In genomic region chr22:49976439-49977175, GRCh38 we compare ENCODE assay signal across 10 cellular contexts. TPM values are rescaled to one million over a fixed set of nuclear protein-coding genes. Genes with fewer than 3 reads are reported as not detected.
DNase-seq lines count a peak whose midpoint lies in the region; ATAC-seq, FAIRE-seq and TF ChIP-seq lines count a peak whose summit lies in the region.
"Had no signal": no experiment of that assay in that cellular context is flagged by ENCODE, and none has a peak within 500 bp of the region (broad histone marks: within the 10 kb centered on the region; RNA-seq: fewer than 3 reads in every experiment).

No MANE protein-coding gene starts in this region.

- peak in 1 of 2 experiments; percentile 67; a peak in 1 of 4 replicates for TF ChIP-seq EP300 in GM12878 (IDR thresholded peaks at IDR 0.05; ENCODE audit: borderline replicate concordance in 1 of 2, control insufficient read depth in 1 of 2, low read depth in 2 of 2, low read length in 2 of 2)

- intact Hi-C loops in GM12878 (cut with micrococcal nuclease; ENCODE audit: unreplicated experiment), result no loop called here
- intact Hi-C loops in testis (cut with DNase I; ENCODE audit: low total_unique reads), result no loop called here

- H3K4me3 ChIP-seq in GM12878, result no peak overlapping the region
- H3K4me3 ChIP-seq in testis, result no peak overlapping the region
- H3K4me3 ChIP-seq: skin epidermis had no signal

- no peak overlapping the region for H3K4me2 ChIP-seq in GM12878 (ENCODE audit: control insufficient read depth, insufficient read depth)

- no peak overlapping the region for H3K9ac ChIP-seq in GM12878 (ENCODE audit: control insufficient read depth, insufficient read depth, low read length)

- H3K4me1 ChIP-seq in GM12878 (ENCODE audit: control insufficient read depth, insufficient read depth, low read length) (peaks cover 13% of the 10 kb centered on the region), testis (peaks cover 4% of the 10 kb centered on the region)

- 14% methylated on average over 15 of the region's 15 CpGs for WGBS in GM12878 (ENCODE audit: insufficient coverage, insufficient replicate concordance, low lambda C conversion rate, missing lambda C conversion rate)
- 61 to 68% methylated on average over 15 of the region's 15 CpGs for WGBS in testis, 2 donors

- DNase-seq in GM12878 (ENCODE audit: low read depth, low spot score), result peak; percentile 67
- DNase-seq in stimulated activated naive CD8-positive, alpha-beta T cell treated with anti-CD3 and anti-CD28 coated beads, Interleukin-15, Interleukin-2, amounts not matched to agents 100 U/mL and 50 U/mL, for 24 hours, result peak; percentile 63
- no peak for DNase-seq in testis
- DNase-seq in islet precursor cell, result no peak

- H3K27me3 ChIP-seq in GM12878 (replicated peaks in 1 of 2; ENCODE audit: control insufficient read depth in 2 of 2, insufficient read depth in 2 of 2, low read length in 1 of 2), result no peaks in the 10 kb centered on the region
- H3K27me3 ChIP-seq in testis, result no peaks in the 10 kb centered on the region

- POLR2A ChIA-PET in GM12878 (lab: Charles Lee), result interaction anchor here (0.7 to 1.8 kb wide), 3 partner anchors 9 to 42 kb away, joined by 3 to 8 read pairs (median 6); no protein-coding TSS in a partner anchor

- CTCF ChIA-PET in GM12878 (lab: Yijun Ruan, JAX), result interaction anchor here (0.8 to 2.5 kb wide), 5 partner anchors 10 to 45 kb away, joined by 3 to 7 read pairs (median 4); no protein-coding TSS in a partner anchor

- H3K9me3 ChIP-seq in GM12878 (replicated peaks; ENCODE audit: control insufficient read depth, insufficient read depth, low read length), result no peaks in the 10 kb centered on the region; the same call in 2 of the 3 replicates
- H3K9me3 ChIP-seq in testis, result no peaks in the 10 kb centered on the region

- SMC1A ChIA-PET in GM12878 (lab: Charles Lee; ENCODE audit: uncharacterized antibody, unreplicated experiment), result interaction anchor here (1.2 to 1.8 kb wide), 2 partner anchors 10 to 28 kb away, joined by 3 to 5 read pairs; no protein-coding TSS in a partner anchor

- H2AFZ ChIP-seq in GM12878 (ENCODE audit: control insufficient read depth, low read depth, low read length), result no peak overlapping the region; the same call in 1 of the 2 replicates

- TF ChIP-seq RAD21 in GM12878 (IDR thresholded peaks at IDR 0.05; ENCODE audit: insufficient read depth, low read depth, low read length), result no peak

- TF ChIP-seq CTCF in GM12878 (IDR thresholded peaks at IDR 0.05 in 2 of 3, conservative IDR thresholded peaks at IDR 0.05 in 1 of 3; ENCODE audit: control insufficient read depth in 2 of 3, extremely low read depth in 1 of 3, insufficient read depth in 1 of 3, low read depth in 3 of 3, low read length in 3 of 3) (no peak), testis (IDR thresholded peaks at IDR 0.05) (no peak)

- no TSS peak for BruUV-seq in GM12878 (replicated peaks; lab: Mats Ljungman, UMichigan)

- H3K36me3 ChIP-seq in GM12878 (ENCODE audit: control insufficient read depth in 2 of 2, insufficient read depth in 2 of 2, low read length in 1 of 2) (no peaks in the 10 kb centered on the region), testis (ENCODE audit: low read depth, missing control alignments) (no peaks in the 10 kb centered on the region)

- H4K20me1 ChIP-seq in GM12878 (ENCODE audit: control insufficient read depth, insufficient read depth), result no peaks in the 10 kb centered on the region

- ATAC-seq in GM21423 (IDR thresholded peaks at IDR 0.05; ENCODE audit: unreplicated experiment), result peak; percentile 35
- ATAC-seq in SK-N-SH treated with all-trans-retinoic acid at 6 μM for 48 hours, result peak; percentile 45
- ATAC-seq in GM12878, result peak; percentile 62
- ATAC-seq in stimulated activated naive CD8-positive, alpha-beta T cell treated with anti-CD3 and anti-CD28 coated beads, Interleukin-15, Interleukin-2, amounts not matched to agents 100 U/mL and 50 U/mL, for 24 hours, result peak; percentile 65
- no peak for ATAC-seq in GM21390 (IDR thresholded peaks at IDR 0.05; ENCODE audit: unreplicated experiment)

- FAIRE-seq in GM12878 (lab: Jason Lieb, UNC), result peak; percentile 74

- RAD21 ChIA-PET in GM12878 (lab: Charles Lee; ENCODE audit: unreplicated experiment), result interaction anchor here (0.7 to 1.4 kb wide), 6 partner anchors 9 to 54 kb away, joined by 3 to 7 read pairs (median 4); no protein-coding TSS in a partner anchor

- in situ Hi-C loops in GM12878 (cut with MboI), result no loop called here

- TF ChIP-seq POLR2A in GM12878 (IDR thresholded peaks at IDR 0.05; ENCODE audit: low read depth, low read length), result no peak
- no peak for TF ChIP-seq POLR2A in testis (IDR thresholded peaks at IDR 0.05)

- H3K27ac ChIP-seq in GM12878 (ENCODE audit: control insufficient read depth, insufficient read depth) (no peak overlapping the region), testis (peak overlapping the region in 1 of 2 donors; percentile 51)

- H3K79me2 ChIP-seq in GM12878 (ENCODE audit: control insufficient read depth, insufficient read depth, low read length), result peaks cover 8% of the 10 kb centered on the region

RNA-seq across cellular contexts. Expression of gene PIM3, which starts 16.0 kb away (rescaled TPM):
- 27.8 and 36.0 TPM in 2 replicates for total RNA-seq in GM12878 (2013; cell fraction: nucleolus; rRNA removed)
- 44.7 and 51.8 TPM in 2 replicates for total RNA-seq in GM12878 (2014; rRNA removed)
- 11.0 and 11.9 TPM in 2 replicates for total RNA-seq in GM12878 (2014; rRNA removed; fragmentation: Illumina TruSeq; extraction: Trizol)
- 59.5 and 60.8 TPM in 2 replicates for total RNA-seq in GM12878 (2021)
- 6.5 TPM for polyA plus RNA-seq in GM12878 (2011; ENCODE audit: low read depth)
- polyA plus RNA-seq in GM12878 (2011; rRNA removed), result 8.6 and 12.4 TPM in 2 replicates
- polyA plus RNA-seq in GM12878 (2011; cell fraction: cytosol; rRNA removed), result 31.3 and 38.2 TPM in 2 replicates
- polyA plus RNA-seq in GM12878 (2011; cell fraction: nucleus; rRNA removed), result 84.4 and 94.5 TPM in 2 replicates
- polyA plus RNA-seq in GM12878 (2012), result 30.9 and 46.0 TPM in 2 replicates
- 2.2 and 6.2 TPM in 2 replicates for polyA plus RNA-seq in GM12878 (2014; fragmentation: Illumina TruSeq; extraction: Trizol)
- polyA plus RNA-seq in GM12878 (2014; fragmentation: Nextera tagmentation; extraction: Ambion mirVana), result 1 to 10 TPM in 1 of 2 experiments, under 1 TPM in 1; 0.31 to 1.5 TPM
- 57.0 and 57.8 TPM in 2 replicates for polyA plus RNA-seq in GM12878 (2014; rRNA removed)
- polyA plus RNA-seq in GM12878 (2016; fragmentation: Nextera tagmentation; extraction: Ambion mirVana), result 10 to 100 TPM; 12.4 to 34.3 TPM
- polyA minus RNA-seq in GM12878 (2011; rRNA and poly(A)+ RNA removed), result 3.9 and 14.1 TPM in 2 replicates
- 14.2 and 18.4 TPM in 2 replicates for polyA minus RNA-seq in GM12878 (2011; cell fraction: cytosol; rRNA and poly(A)+ RNA removed)
- polyA minus RNA-seq in GM12878 (2011; cell fraction: nucleus; rRNA and poly(A)+ RNA removed), result 22.6 and 39.2 TPM in 2 replicates
- total RNA-seq in testis, result 10 to 100 TPM; 68.2 to 89.9 TPM
- polyA plus RNA-seq in testis (ENCODE audit: insufficient read depth, low read depth, low replicate concordance), result 50.8 TPM

RNA-seq across cellular contexts. Expression of gene IL17REL, which starts 36.0 kb away (rescaled TPM):
- total RNA-seq in GM12878 (2013; cell fraction: nucleolus; rRNA removed), result 0.33 and 0.34 TPM in 2 replicates
- total RNA-seq in GM12878 (2014; rRNA removed) (not detected in 2 replicates), GM12878 (2014; rRNA removed; fragmentation: Illumina TruSeq; extraction: Trizol) (not detected in 2 replicates), GM12878 (2021) (not detected in 2 replicates), testis (under 1 TPM; 0.25 to 0.55 TPM)
- not detected for polyA plus RNA-seq in GM12878 (2011; ENCODE audit: low read depth)
- polyA plus RNA-seq in GM12878 (2011; rRNA removed) (0.03 TPM in 1 of 2 replicates, not detected in the other), GM12878 (2014; fragmentation: Illumina TruSeq; extraction: Trizol) (not detected in 2 replicates), GM12878 (2014; fragmentation: Nextera tagmentation; extraction: Ambion mirVana) (not detected), GM12878 (2014; rRNA removed) (0.06 TPM in 1 of 2 replicates, not detected in the other), GM12878 (2016; fragmentation: Nextera tagmentation; extraction: Ambion mirVana) (not detected), testis (ENCODE audit: insufficient read depth, low read depth, low replicate concordance) (0.30 TPM)
- polyA plus RNA-seq in GM12878 (2011; cell fraction: cytosol; rRNA removed), result 0.03 TPM in 1 of 2 replicates, not detected in the other
- polyA plus RNA-seq in GM12878 (2011; cell fraction: nucleus; rRNA removed), result 0.10 and 0.20 TPM in 2 replicates
- polyA plus RNA-seq in GM12878 (2012), result 0.04 TPM in 1 of 2 replicates, not detected in the other
- not detected in 2 replicates for polyA minus RNA-seq in GM12878 (2011; rRNA and poly(A)+ RNA removed)
- polyA minus RNA-seq in GM12878 (2011; cell fraction: cytosol; rRNA and poly(A)+ RNA removed), result not detected in 2 replicates
- not detected in 2 replicates for polyA minus RNA-seq in GM12878 (2011; cell fraction: nucleus; rRNA and poly(A)+ RNA removed)
- total RNA-seq: T-helper 1 cell treated with Interleukin-12 subunit alpha and Interleukin-12 subunit beta and Interleukin-4 antibody, amounts not matched to agents 30 ng/mL and 1 ng/mL, for 36 hours had no signal
- polyA plus RNA-seq: fibroblast of lung had no signal

RNA-seq across cellular contexts. Expression of gene CRELD2, which starts 58.2 kb away (rescaled TPM):
- total RNA-seq in GM12878 (2013; cell fraction: nucleolus; rRNA removed), result 19.9 and 22.8 TPM in 2 replicates
- total RNA-seq in GM12878 (2014; rRNA removed), result 37.9 and 49.5 TPM in 2 replicates
- total RNA-seq in GM12878 (2014; rRNA removed; fragmentation: Illumina TruSeq; extraction: Trizol), result 16.1 and 16.5 TPM in 2 replicates
- 40.6 and 48.1 TPM in 2 replicates for total RNA-seq in GM12878 (2021)
- polyA plus RNA-seq in GM12878 (2011; ENCODE audit: low read depth), result 17.3 TPM
- polyA plus RNA-seq in GM12878 (2011; rRNA removed), result 8.4 and 14.0 TPM in 2 replicates
- polyA plus RNA-seq in GM12878 (2011; cell fraction: cytosol; rRNA removed), result 22.4 and 29.3 TPM in 2 replicates
- polyA plus RNA-seq in GM12878 (2011; cell fraction: nucleus; rRNA removed), result 40.8 and 53.1 TPM in 2 replicates
- polyA plus RNA-seq in GM12878 (2012), result 33.5 and 34.5 TPM in 2 replicates
- 3.2 and 11.9 TPM in 2 replicates for polyA plus RNA-seq in GM12878 (2014; fragmentation: Illumina TruSeq; extraction: Trizol)
- polyA plus RNA-seq in GM12878 (2014; fragmentation: Nextera tagmentation; extraction: Ambion mirVana), result 10 to 100 TPM in 1 of 2 experiments, 1 to 10 TPM in 1; 9.4 to 15.0 TPM
- 35.7 and 45.0 TPM in 2 replicates for polyA plus RNA-seq in GM12878 (2014; rRNA removed)
- polyA plus RNA-seq in GM12878 (2016; fragmentation: Nextera tagmentation; extraction: Ambion mirVana), result 100 to 1,000 TPM in 1 of 2 experiments, 10 to 100 TPM in 1; 97.0 to 111 TPM
- 5.8 and 7.4 TPM in 2 replicates for polyA minus RNA-seq in GM12878 (2011; rRNA and poly(A)+ RNA removed)
- polyA minus RNA-seq in GM12878 (2011; cell fraction: cytosol; rRNA and poly(A)+ RNA removed), result 5.6 TPM in 2 replicates
- 5.1 and 8.7 TPM in 2 replicates for polyA minus RNA-seq in GM12878 (2011; cell fraction: nucleus; rRNA and poly(A)+ RNA removed)
- 10 to 100 TPM; 57.9 to 64.2 TPM for total RNA-seq in testis
- polyA plus RNA-seq in testis (ENCODE audit: insufficient read depth, low read depth, low replicate concordance), result 58.3 TPM

RNA-seq across cellular contexts. Expression of gene ALG12, which starts 58.4 kb away (rescaled TPM):
- total RNA-seq in GM12878 (2013; cell fraction: nucleolus; rRNA removed), result 43.7 and 49.4 TPM in 2 replicates
- total RNA-seq in GM12878 (2014; rRNA removed) (9.8 and 10.5 TPM in 2 replicates), GM12878 (2014; rRNA removed; fragmentation: Illumina TruSeq; extraction: Trizol) (3.3 and 3.7 TPM in 2 replicates), GM12878 (2021) (15.8 and 16.6 TPM in 2 replicates), testis (10 to 100 TPM; 11.9 to 18.3 TPM)
- polyA plus RNA-seq in GM12878 (2011; ENCODE audit: low read depth), result 4.7 TPM
- polyA plus RNA-seq in GM12878 (2011; rRNA removed) (2.2 and 5.2 TPM in 2 replicates), GM12878 (2014; fragmentation: Illumina TruSeq; extraction: Trizol) (0.79 and 4.3 TPM in 2 replicates), GM12878 (2014; fragmentation: Nextera tagmentation; extraction: Ambion mirVana) (under 1 TPM; 0.22 to 0.37 TPM), GM12878 (2014; rRNA removed) (8.0 and 9.7 TPM in 2 replicates), GM12878 (2016; fragmentation: Nextera tagmentation; extraction: Ambion mirVana) (10 to 100 TPM; 17.9 to 23.4 TPM), testis (ENCODE audit: insufficient read depth, low read depth, low replicate concordance) (10.6 TPM)
- polyA plus RNA-seq in GM12878 (2011; cell fraction: cytosol; rRNA removed), result 7.2 and 10.1 TPM in 2 replicates
- 18.2 and 19.7 TPM in 2 replicates for polyA plus RNA-seq in GM12878 (2011; cell fraction: nucleus; rRNA removed)
- 12.4 and 15.1 TPM in 2 replicates for polyA plus RNA-seq in GM12878 (2012)
- 6.0 and 20.6 TPM in 2 replicates for polyA minus RNA-seq in GM12878 (2011; rRNA and poly(A)+ RNA removed)
- 3.6 and 4.7 TPM in 2 replicates for polyA minus RNA-seq in GM12878 (2011; cell fraction: cytosol; rRNA and poly(A)+ RNA removed)
- polyA minus RNA-seq in GM12878 (2011; cell fraction: nucleus; rRNA and poly(A)+ RNA removed), result 3.4 and 4.7 TPM in 2 replicates

Comparison
In these comparisons a context has a peak if more than half of its experiments do, and no peak if none do; other contexts are left out.
1. DNase-seq: peak in GM12878 (single experiment) and stimulated activated naive CD8-positive, alpha-beta T cell treated with anti-CD3 and anti-CD28 coated beads, Interleukin-15, Interleukin-2, amounts not matched to agents 100 U/mL and 50 U/mL, for 24 hours (single experiment); none in testis (single experiment) and islet precursor cell (single experiment).